ENCODE assay signal across 18 cellular contexts in the genomic region with DNA sequence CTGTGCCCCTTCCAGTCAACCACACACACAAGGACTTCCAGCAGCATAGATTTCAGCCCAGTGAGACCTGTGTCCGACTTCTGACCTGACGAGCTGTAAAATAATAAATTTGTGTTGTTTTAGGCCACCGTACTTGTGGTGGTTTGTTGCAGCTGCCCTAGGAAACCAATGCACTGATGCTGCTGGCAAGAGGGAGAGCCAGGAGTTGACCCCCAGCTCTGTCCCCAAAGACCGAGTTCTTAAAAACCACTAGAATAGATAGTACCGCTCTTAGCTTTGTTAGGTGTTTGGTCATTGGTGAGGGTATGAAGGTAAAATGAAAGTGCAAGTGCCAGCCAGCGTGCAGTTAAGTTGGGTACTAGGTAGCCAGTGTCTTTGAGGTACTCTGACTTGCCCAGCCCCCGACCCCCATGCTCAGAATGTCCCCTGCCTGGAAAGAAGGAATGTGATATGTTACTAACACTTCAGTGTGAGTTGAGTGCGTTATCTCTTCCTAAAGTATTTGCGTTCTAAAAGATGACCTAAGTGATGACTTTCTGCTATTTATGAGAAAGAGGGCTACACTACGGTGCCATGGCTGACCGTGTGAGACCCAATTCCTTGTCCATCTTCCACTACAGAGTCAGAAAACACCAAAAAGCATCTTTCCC.
DNase-seq lines count a peak whose midpoint lies in the region; ATAC-seq, FAIRE-seq and TF ChIP-seq lines count a peak whose summit lies in the region.
"Had no signal": no experiment of that assay in that cellular context is flagged by ENCODE, and none has a peak within 500 bp of the region (broad histone marks: within the 10 kb centered on the region; RNA-seq: fewer than 3 reads in every experiment).

No MANE protein-coding gene starts in this region.

- ATAC-seq in psoas muscle, result no peak
- ATAC-seq in GM21381 (IDR thresholded peaks at IDR 0.05; ENCODE audit: unreplicated experiment), result no peak
- ATAC-seq: activated CD4-positive, CD25-positive, alpha-beta regulatory T cell treated with anti-CD3 and anti-CD28 coated beads, Interleukin-2, amount 50 U/mL, for 24 hours; effector memory CD8-positive, alpha-beta T cell; GM12878 had no signal

- peaks cover 6% of the 10 kb centered on the region for H3K27me3 Mint-ChIP-seq in glutamatergic neuron (ENCODE audit: unreplicated experiment)
- H3K27me3 Mint-ChIP-seq: effector memory CD8-positive, alpha-beta T cell; memory B cell had no signal

- H3K36me3 ChIP-seq in esophagus muscularis mucosa (no peaks in the 10 kb centered on the region), psoas muscle (ENCODE audit: insufficient read depth in 1 of 2, low read depth in 1 of 2) (no peaks in the 10 kb centered on the region)

- H3K9me3 Mint-ChIP-seq in glutamatergic neuron (ENCODE audit: unreplicated experiment), result peaks cover 4% of the 10 kb centered on the region
- H3K9me3 Mint-ChIP-seq: activated naive CD4-positive, alpha-beta T cell treated with anti-CD3 and anti-CD28 coated beads for 36 hours; effector memory CD8-positive, alpha-beta T cell; memory B cell had no signal

- no peaks in the 10 kb centered on the region for H3K27me3 ChIP-seq in esophagus muscularis mucosa
- no peaks in the 10 kb centered on the region for H3K27me3 ChIP-seq in psoas muscle (ENCODE audit: insufficient read depth in 3 of 3, low read length in 2 of 3)

- TF ChIP-seq CTCF in esophagus muscularis mucosa (IDR thresholded peaks at IDR 0.05) (no peak), psoas muscle (IDR thresholded peaks at IDR 0.05) (no peak), glutamatergic neuron (IDR thresholded peaks at IDR 0.05; ENCODE audit: partially characterized antibody, unreplicated experiment) (no peak)

- H3K4me3 ChIP-seq in esophagus muscularis mucosa (no peak overlapping the region), psoas muscle (no peak overlapping the region)
- H3K4me3 ChIP-seq: GM12878 had no signal

- peaks cover 37 to 49% (median 43%) of the 10 kb centered on the region in 4 donors for H3K4me1 ChIP-seq in esophagus muscularis mucosa
- peaks cover 27% of the 10 kb centered on the region for H3K4me1 ChIP-seq in psoas muscle

- no peak overlapping the region for H3K4me3 Mint-ChIP-seq in glutamatergic neuron (ENCODE audit: unreplicated experiment)
- H3K4me3 Mint-ChIP-seq: activated naive CD4-positive, alpha-beta T cell treated with anti-CD3 and anti-CD28 coated beads for 36 hours; CD14-positive monocyte; effector memory CD8-positive, alpha-beta T cell; memory B cell had no signal

- peaks cover 60% of the 10 kb centered on the region for H3K4me1 Mint-ChIP-seq in glutamatergic neuron (ENCODE audit: low read depth, unreplicated experiment)
- H3K4me1 Mint-ChIP-seq: memory B cell had no signal

- intact Hi-C loops in esophagus muscularis mucosa (cut with DNase I), result no loop called here
- intact Hi-C loops in psoas muscle (cut with DNase I), result loop anchor here (5.0 kb wide), 2 partner anchors 40 to 45 kb away; no protein-coding TSS in a partner anchor

- 94% methylated on average over 11 of the region's 11 CpGs for WGBS in esophagus muscularis mucosa
- WGBS in psoas muscle, 3 donors, result 92 to 98% (median 95%) methylated on average over 11 of the region's 11 CpGs

- H3K27ac ChIP-seq in esophagus muscularis mucosa (replicated peaks in 1 of 4) (peak overlapping the region in 3 of 4 donors; percentile 18 to 58 (median 55)), psoas muscle (peak overlapping the region; percentile 39)

- H3K9me3 ChIP-seq in esophagus muscularis mucosa (no peaks in the 10 kb centered on the region), psoas muscle (no peaks in the 10 kb centered on the region)

- no peak for TF ChIP-seq POLR2A in esophagus muscularis mucosa (IDR thresholded peaks at IDR 0.05; ENCODE audit: low read depth)

- H3K36me3 Mint-ChIP-seq in glutamatergic neuron (ENCODE audit: unreplicated experiment), result no peaks in the 10 kb centered on the region
- H3K36me3 Mint-ChIP-seq: CD14-positive monocyte had no signal

- no peak overlapping the region for H3K27ac Mint-ChIP-seq in glutamatergic neuron (ENCODE audit: unreplicated experiment)
- H3K27ac Mint-ChIP-seq: activated naive CD4-positive, alpha-beta T cell treated with anti-CD3 and anti-CD28 coated beads for 36 hours; effector memory CD8-positive, alpha-beta T cell; memory B cell had no signal

- DNase-seq in EH (ENCODE audit: low read depth), result peak; percentile 50
- DNase-seq in RCC 7860 (ENCODE audit: low spot score), result peak; percentile 64
- DNase-seq in esophagus muscularis mucosa (ENCODE audit: extremely low spot score), result peak; percentile 78
- no peak for DNase-seq in psoas muscle
- DNase-seq in NCI-H1417 (lab: John Stamatoyannopoulos, UW), result no peak
- DNase-seq in Kasumi-1 (lab: John Stamatoyannopoulos, UW), result no peak
- DNase-seq in glutamatergic neuron, result no peak
- DNase-seq: activated naive CD4-positive, alpha-beta T cell treated with anti-CD3 and anti-CD28 coated beads for 36 hours; effector memory CD8-positive, alpha-beta T cell; foreskin melanocyte; NCI-H1930; NCI-H526 treated with DMSO at 0.1 percent for 48 hours; stimulated activated naive CD4-positive, alpha-beta T cell had no signal

- no peak for FAIRE-seq in RCC 7860 (lab: Jason Lieb, UNC)
- FAIRE-seq: GM12878 had no signal

- no peak for TF ChIP-seq EP300 in esophagus muscularis mucosa (IDR thresholded peaks at IDR 0.05)

Comparison
In these comparisons a context has a peak if more than half of its experiments do, and no peak if none do; other contexts are left out.
1. DNase-seq: peak in EH (single experiment), RCC 7860 (single experiment) and esophagus muscularis mucosa (single experiment); none in psoas muscle (0 of 2), NCI-H1417 (0 of 3), Kasumi-1 (0 of 2) and glutamatergic neuron (single experiment).